Comparison of ENCODE assay signal across 14 cellular contexts in genomic region chr12:131218291-131219172, GRCh38.
DNase-seq lines count a peak whose midpoint lies in the region; ATAC-seq, FAIRE-seq and TF ChIP-seq lines count a peak whose summit lies in the region.
"Had no signal": no experiment of that assay in that cellular context is flagged by ENCODE, and none has a peak within 500 bp of the region (broad histone marks: within the 10 kb centered on the region; RNA-seq: fewer than 3 reads in every experiment).

No MANE protein-coding gene starts in this region.

- peaks cover 7% of the 10 kb centered on the region for H3K4me1 Mint-ChIP-seq in activated T-cell treated with anti-CD3 and anti-CD28 coated beads, Interleukin-2, amount 50 U/mL, for 4 hours (ENCODE audit: low read depth)

- TF ChIP-seq CTCF in A549 (IDR thresholded peaks at IDR 0.05) (no peak), GM20000 (IDR thresholded peaks at IDR 0.05; ENCODE audit: extremely low read depth, missing control alignments) (no peak), NB4 (IDR thresholded peaks at IDR 0.05; ENCODE audit: low read depth, low read length) (no peak), kidney epithelial cell (IDR thresholded peaks at IDR 0.05; ENCODE audit: insufficient read depth, low read length, poor library complexity, severe bottlenecking) (no peak)

- TF ChIP-seq POLR2A in A549 (IDR thresholded peaks at IDR 0.05; ENCODE audit: low read length): no peak
- TF ChIP-seq POLR2A in NB4 (IDR thresholded peaks at IDR 0.05; ENCODE audit: extremely low read depth, insufficient read length): no peak

- peak overlapping the region; percentile 61 for H3K4me2 ChIP-seq in A549

- no peak overlapping the region for H3K4me3 ChIP-seq in A549
- H3K4me3 ChIP-seq in NB4 (ENCODE audit: low read depth, low read length): peak overlapping the region; percentile 35
- no peak overlapping the region for H3K4me3 ChIP-seq in kidney epithelial cell (ENCODE audit: low read depth, low read length)
- H3K4me3 ChIP-seq: tibial artery had no signal

- ATAC-seq in A549: peak in 1 of 2 experiments; percentile 65; a peak in 3 of 6 replicates
- no peak for ATAC-seq in GM19351 (IDR thresholded peaks at IDR 0.05; ENCODE audit: unreplicated experiment)
- ATAC-seq in activated T-cell treated with anti-CD3 and anti-CD28 coated beads, Interleukin-2, amount 50 U/mL, for 4 hours: no peak
- no peak for ATAC-seq in GM19328 (IDR thresholded peaks at IDR 0.05; ENCODE audit: unreplicated experiment)
- ATAC-seq: activated naive CD8-positive, alpha-beta T cell treated with anti-CD3 and anti-CD28 coated beads, Interleukin-2, amount 50 U/mL, for 24 hours had no signal

- H3K36me3 ChIP-seq in kidney epithelial cell (ENCODE audit: control insufficient read depth, insufficient read depth, low read length): no peaks in the 10 kb centered on the region
- H3K36me3 ChIP-seq: tibial artery had no signal

- peaks cover 34% of the 10 kb centered on the region for H3K4me1 ChIP-seq in A549

- peak in 1 of 2 experiments; percentile 46 for DNase-seq in A549 (ENCODE audit: low read depth in 1 of 2, low spot score in 1 of 2)
- DNase-seq in GM20000 (ENCODE audit: low spot score): peak; percentile 27
- DNase-seq in NB4 (ENCODE audit: low read depth): peak; percentile 88
- peak; percentile 5 for DNase-seq in kidney epithelial cell (ENCODE audit: low read depth)
- no peak for DNase-seq in NK-92 treated with Interleukin-12 subunit alpha and Interleukin-12 subunit beta, amount 100 ng/mL, for 24 hours (lab: John Stamatoyannopoulos, UW)
- DNase-seq in activated T-cell treated with anti-CD3 and anti-CD28 coated beads, Interleukin-2, amount 50 U/mL, for 4 hours: no peak
- DNase-seq: activated naive CD8-positive, alpha-beta T cell treated with anti-CD3 and anti-CD28 coated beads, Interleukin-2, amount 50 U/mL, for 24 hours; NCI-H1694 treated with DMSO at 0.1 percent for 48 hours had no signal

- no peak overlapping the region for H3K4me3 Mint-ChIP-seq in activated T-cell treated with anti-CD3 and anti-CD28 coated beads, Interleukin-2, amount 50 U/mL, for 4 hours
- H3K4me3 Mint-ChIP-seq: activated naive CD8-positive, alpha-beta T cell treated with anti-CD3 and anti-CD28 coated beads, Interleukin-2, amount 50 U/mL, for 24 hours had no signal

- H3K27ac ChIP-seq in A549: peak overlapping the region; percentile 59 to 82
- H3K27ac ChIP-seq: HL-60, RWPE1, tibial artery had no signal

- TF ChIP-seq EP300 in A549 (IDR thresholded peaks at IDR 0.05): no peak

- CTCF ChIA-PET in A549 (lab: Yijun Ruan, JAX): no interaction called here

- whole genome bisulfite sequencing in A549 (ENCODE audit: missing lambda C conversion rate): 63% methylated on average over 25 of the region's 25 CpGs

- peaks cover 6% of the 10 kb centered on the region for H3K27me3 ChIP-seq in kidney epithelial cell (ENCODE audit: control insufficient read depth, insufficient read depth, low read length)

- peaks cover 20% of the 10 kb centered on the region for H3K27me3 Mint-ChIP-seq in activated T-cell treated with anti-CD3 and anti-CD28 coated beads, Interleukin-2, amount 50 U/mL, for 4 hours (ENCODE audit: low read depth)

- no peak for TF ChIP-seq RAD21 in A549 (conservative IDR thresholded peaks at IDR 0.05 in 1 of 2, IDR thresholded peaks at IDR 0.05 in 1 of 2)

- POLR2A ChIA-PET in A549 (lab: Yijun Ruan, JAX): no interaction called here

- H3K9me3 Mint-ChIP-seq in activated T-cell treated with anti-CD3 and anti-CD28 coated beads, Interleukin-2, amount 50 U/mL, for 4 hours: no peaks in the 10 kb centered on the region

- no peak for FAIRE-seq in A549 (lab: Jason Lieb, UNC)
- FAIRE-seq: endometrium had no signal

- H3K36me3 Mint-ChIP-seq in activated T-cell treated with anti-CD3 and anti-CD28 coated beads, Interleukin-2, amount 50 U/mL, for 4 hours (ENCODE audit: insufficient read depth): no peaks in the 10 kb centered on the region

- H3K9me3 ChIP-seq in A549: no peaks in the 10 kb centered on the region
- H3K9me3 ChIP-seq: tibial artery had no signal

TF ChIP-seq in A549, 52 proteins besides CTCF, POLR2A, EP300 and RAD21:
- no peak for TF ChIP-seq FOSB (CRISPR knock-in tag; IDR thresholded peaks at IDR 0.05)
- no peak for TF ChIP-seq USF2 (IDR thresholded peaks at IDR 0.05)
- no peak for TF ChIP-seq HEYL (CRISPR knock-in tag; IDR thresholded peaks at IDR 0.05)
- TF ChIP-seq FOXS1 (CRISPR knock-in tag; IDR thresholded peaks at IDR 0.05): no peak
- no peak for TF ChIP-seq CBX8 (IDR thresholded peaks at IDR 0.05)
- no peak for TF ChIP-seq ESRRA (IDR thresholded peaks at IDR 0.05; ENCODE audit: borderline replicate concordance, low read length)
- TF ChIP-seq E2F6 (IDR thresholded peaks at IDR 0.05; ENCODE audit: borderline replicate concordance, low read depth): no peak
- TF ChIP-seq JUNB (IDR thresholded peaks at IDR 0.05): no peak
- no peak for TF ChIP-seq CEBPB (IDR thresholded peaks at IDR 0.05)
- no peak for TF ChIP-seq FOSL2 (IDR thresholded peaks at IDR 0.05)
- TF ChIP-seq FOSL2 (CRISPR knock-in tag; IDR thresholded peaks at IDR 0.05): no peak
- no peak for TF ChIP-seq ZSCAN20 (CRISPR knock-in tag; IDR thresholded peaks at IDR 0.05)
- TF ChIP-seq BHLHE40 (IDR thresholded peaks at IDR 0.05; ENCODE audit: low read depth, low read length): no peak
- no peak for TF ChIP-seq ZC3H11A (IDR thresholded peaks at IDR 0.05)
- TF ChIP-seq ZFP36 (IDR thresholded peaks at IDR 0.05; ENCODE audit: borderline replicate concordance, partially characterized antibody): no peak
- no peak for TF ChIP-seq SREBF2 (IDR thresholded peaks at IDR 0.05)
- no peak for TF ChIP-seq EHF (CRISPR knock-in tag; IDR thresholded peaks at IDR 0.05)
- no peak for TF ChIP-seq NFE2L2 (conservative IDR thresholded peaks at IDR 0.05; ENCODE audit: low read length)
- no peak for TF ChIP-seq TFCP2L1 (CRISPR knock-in tag; IDR thresholded peaks at IDR 0.05)
TF ChIP-seq in A549: peak in this region for 0.

Comparison
In these comparisons a context has a peak if more than half of its experiments do, and no peak if none do; other contexts are left out.
1. DNase-seq: peak in GM20000 (single experiment), NB4 (single experiment) and kidney epithelial cell (single experiment); none in NK-92 treated with Interleukin-12 subunit alpha and Interleukin-12 subunit beta, amount 100 ng/mL, for 24 hours (single experiment) and activated T-cell treated with anti-CD3 and anti-CD28 coated beads, Interleukin-2, amount 50 U/mL, for 4 hours (single experiment).